1 cellular context compared by ENCODE assay signal in the genomic region with DNA sequence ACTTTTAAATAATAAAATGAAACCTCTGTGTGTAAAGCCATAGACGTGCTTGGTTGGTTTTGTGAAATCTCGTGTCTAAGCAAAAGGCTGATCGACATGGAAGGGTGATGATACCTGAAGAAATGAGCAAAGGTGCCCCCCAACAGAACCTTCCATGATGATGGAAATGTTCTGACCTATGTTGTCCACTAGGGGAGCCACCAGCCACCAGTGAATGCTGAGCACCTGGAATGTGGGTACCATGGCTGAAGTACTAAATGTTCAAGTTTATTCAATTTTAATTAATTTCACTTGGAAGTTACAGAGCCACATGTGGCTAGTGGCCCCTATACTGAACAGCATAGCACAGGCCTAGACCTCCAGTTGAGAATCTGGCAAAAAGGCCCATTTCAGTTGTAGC.
TF ChIP-seq lines count a peak whose summit lies in the region.

No MANE protein-coding gene starts in this region.

TF ChIP-seq in GM12878, 131 proteins besides CTCF, POLR2A, EP300 and RAD21 (continued from another document):
- TF ChIP-seq ZBTB40 (IDR thresholded peaks at IDR 0.05; ENCODE audit: borderline replicate concordance) (no peak), JUND (IDR thresholded peaks at IDR 0.05; ENCODE audit: low read depth, low read length) (no peak), BCL11A (IDR thresholded peaks at IDR 0.05; ENCODE audit: low read depth, low read length) (no peak), EGR1 (IDR thresholded peaks at IDR 0.05; ENCODE audit: borderline replicate concordance in 1 of 2, low read depth in 2 of 2, low read length in 2 of 2) (no peak), TBL1XR1 (IDR thresholded peaks at IDR 0.05; ENCODE audit: low read depth, low read length) (no peak), SMARCA5 (IDR thresholded peaks at IDR 0.05) (no peak), SMAD5 (IDR thresholded peaks at IDR 0.05; ENCODE audit: low read depth) (no peak), RELA (IDR thresholded peaks at IDR 0.05; ENCODE audit: borderline replicate concordance, partially characterized antibody) (no peak), DPF2 (IDR thresholded peaks at IDR 0.05) (no peak), HDGF (IDR thresholded peaks at IDR 0.05) (no peak), E2F8 (IDR thresholded peaks at IDR 0.05; ENCODE audit: low read depth, partially characterized antibody) (no peak)
- TF ChIP-seq, protein P1, sequence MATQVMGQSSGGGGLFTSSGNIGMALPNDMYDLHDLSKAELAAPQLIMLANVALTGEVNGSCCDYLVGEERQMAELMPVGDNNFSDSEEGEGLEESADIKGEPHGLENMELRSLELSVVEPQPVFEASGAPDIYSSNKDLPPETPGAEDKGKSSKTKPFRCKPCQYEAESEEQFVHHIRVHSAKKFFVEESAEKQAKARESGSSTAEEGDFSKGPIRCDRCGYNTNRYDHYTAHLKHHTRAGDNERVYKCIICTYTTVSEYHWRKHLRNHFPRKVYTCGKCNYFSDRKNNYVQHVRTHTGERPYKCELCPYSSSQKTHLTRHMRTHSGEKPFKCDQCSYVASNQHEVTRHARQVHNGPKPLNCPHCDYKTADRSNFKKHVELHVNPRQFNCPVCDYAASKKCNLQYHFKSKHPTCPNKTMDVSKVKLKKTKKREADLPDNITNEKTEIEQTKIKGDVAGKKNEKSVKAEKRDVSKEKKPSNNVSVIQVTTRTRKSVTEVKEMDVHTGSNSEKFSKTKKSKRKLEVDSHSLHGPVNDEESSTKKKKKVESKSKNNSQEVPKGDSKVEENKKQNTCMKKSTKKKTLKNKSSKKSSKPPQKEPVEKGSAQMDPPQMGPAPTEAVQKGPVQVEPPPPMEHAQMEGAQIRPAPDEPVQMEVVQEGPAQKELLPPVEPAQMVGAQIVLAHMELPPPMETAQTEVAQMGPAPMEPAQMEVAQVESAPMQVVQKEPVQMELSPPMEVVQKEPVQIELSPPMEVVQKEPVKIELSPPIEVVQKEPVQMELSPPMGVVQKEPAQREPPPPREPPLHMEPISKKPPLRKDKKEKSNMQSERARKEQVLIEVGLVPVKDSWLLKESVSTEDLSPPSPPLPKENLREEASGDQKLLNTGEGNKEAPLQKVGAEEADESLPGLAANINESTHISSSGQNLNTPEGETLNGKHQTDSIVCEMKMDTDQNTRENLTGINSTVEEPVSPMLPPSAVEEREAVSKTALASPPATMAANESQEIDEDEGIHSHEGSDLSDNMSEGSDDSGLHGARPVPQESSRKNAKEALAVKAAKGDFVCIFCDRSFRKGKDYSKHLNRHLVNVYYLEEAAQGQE (IDR thresholded peaks at IDR 0.05; ENCODE audit: low read depth, low read length): no peak
- TF ChIP-seq, protein P2, sequence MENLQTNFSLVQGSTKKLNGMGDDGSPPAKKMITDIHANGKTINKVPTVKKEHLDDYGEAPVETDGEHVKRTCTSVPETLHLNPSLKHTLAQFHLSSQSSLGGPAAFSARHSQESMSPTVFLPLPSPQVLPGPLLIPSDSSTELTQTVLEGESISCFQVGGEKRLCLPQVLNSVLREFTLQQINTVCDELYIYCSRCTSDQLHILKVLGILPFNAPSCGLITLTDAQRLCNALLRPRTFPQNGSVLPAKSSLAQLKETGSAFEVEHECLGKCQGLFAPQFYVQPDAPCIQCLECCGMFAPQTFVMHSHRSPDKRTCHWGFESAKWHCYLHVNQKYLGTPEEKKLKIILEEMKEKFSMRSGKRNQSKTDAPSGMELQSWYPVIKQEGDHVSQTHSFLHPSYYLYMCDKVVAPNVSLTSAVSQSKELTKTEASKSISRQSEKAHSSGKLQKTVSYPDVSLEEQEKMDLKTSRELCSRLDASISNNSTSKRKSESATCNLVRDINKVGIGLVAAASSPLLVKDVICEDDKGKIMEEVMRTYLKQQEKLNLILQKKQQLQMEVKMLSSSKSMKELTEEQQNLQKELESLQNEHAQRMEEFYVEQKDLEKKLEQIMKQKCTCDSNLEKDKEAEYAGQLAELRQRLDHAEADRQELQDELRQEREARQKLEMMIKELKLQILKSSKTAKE (IDR thresholded peaks at IDR 0.05; ENCODE audit: low read depth, poor library complexity, severe bottlenecking): no peak
- TF ChIP-seq, protein P3, sequence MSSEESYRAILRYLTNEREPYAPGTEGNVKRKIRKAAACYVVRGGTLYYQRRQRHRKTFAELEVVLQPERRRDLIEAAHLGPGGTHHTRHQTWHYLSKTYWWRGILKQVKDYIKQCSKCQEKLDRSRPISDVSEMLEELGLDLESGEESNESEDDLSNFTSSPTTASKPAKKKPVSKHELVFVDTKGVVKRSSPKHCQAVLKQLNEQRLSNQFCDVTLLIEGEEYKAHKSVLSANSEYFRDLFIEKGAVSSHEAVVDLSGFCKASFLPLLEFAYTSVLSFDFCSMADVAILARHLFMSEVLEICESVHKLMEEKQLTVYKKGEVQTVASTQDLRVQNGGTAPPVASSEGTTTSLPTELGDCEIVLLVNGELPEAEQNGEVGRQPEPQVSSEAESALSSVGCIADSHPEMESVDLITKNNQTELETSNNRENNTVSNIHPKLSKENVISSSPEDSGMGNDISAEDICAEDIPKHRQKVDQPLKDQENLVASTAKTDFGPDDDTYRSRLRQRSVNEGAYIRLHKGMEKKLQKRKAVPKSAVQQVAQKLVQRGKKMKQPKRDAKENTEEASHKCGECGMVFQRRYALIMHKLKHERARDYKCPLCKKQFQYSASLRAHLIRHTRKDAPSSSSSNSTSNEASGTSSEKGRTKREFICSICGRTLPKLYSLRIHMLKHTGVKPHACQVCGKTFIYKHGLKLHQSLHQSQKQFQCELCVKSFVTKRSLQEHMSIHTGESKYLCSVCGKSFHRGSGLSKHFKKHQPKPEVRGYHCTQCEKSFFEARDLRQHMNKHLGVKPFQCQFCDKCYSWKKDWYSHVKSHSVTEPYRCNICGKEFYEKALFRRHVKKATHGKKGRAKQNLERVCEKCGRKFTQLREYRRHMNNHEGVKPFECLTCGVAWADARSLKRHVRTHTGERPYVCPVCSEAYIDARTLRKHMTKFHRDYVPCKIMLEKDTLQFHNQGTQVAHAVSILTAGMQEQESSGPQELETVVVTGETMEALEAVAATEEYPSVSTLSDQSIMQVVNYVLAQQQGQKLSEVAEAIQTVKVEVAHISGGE (CRISPR knock-in tag; IDR thresholded peaks at IDR 0.05): no peak
